ENCODE assay signal across 16 cellular contexts in genomic region chr3:7447197-7447769, GRCh38.
DNase-seq lines count a peak whose midpoint lies in the region; ATAC-seq and TF ChIP-seq lines count a peak whose summit lies in the region.
"Had no signal": no experiment of that assay in that cellular context is flagged by ENCODE, and none has a peak within 500 bp of the region (broad histone marks: within the 10 kb centered on the region; RNA-seq: fewer than 3 reads in every experiment).

No MANE protein-coding gene starts in this region.

- no peak overlapping the region for H3K4me3 Mint-ChIP-seq in activated T-helper 1 cell treated with anti-CD3 and anti-CD28 coated beads, Interleukin-12 subunit alpha, Interleukin-12 subunit beta, Interleukin-2, Interleukin-4 antibody, amounts not matched to agents 30 ng/mL and 10 ng/mL and 1 ng/mL, durations not matched to agents 14 hours and 24 hours and 36 hours
- H3K4me3 Mint-ChIP-seq: activated CD4-positive, alpha-beta memory T cell treated with anti-CD3 and anti-CD28 coated beads, Interleukin-2, amount 10 ng/mL, durations not matched to agents 7 days and 5 days had no signal

- H3K4me1 Mint-ChIP-seq in activated T-helper 1 cell treated with anti-CD3 and anti-CD28 coated beads, Interleukin-12 subunit alpha, Interleukin-12 subunit beta, Interleukin-2, Interleukin-4 antibody, amounts not matched to agents 30 ng/mL and 10 ng/mL and 1 ng/mL, durations not matched to agents 14 hours and 24 hours and 36 hours (ENCODE audit: low read depth): no peaks in the 10 kb centered on the region
- H3K4me1 Mint-ChIP-seq: activated CD4-positive, alpha-beta memory T cell treated with anti-CD3 and anti-CD28 coated beads, Interleukin-2, amount 10 ng/mL, durations not matched to agents 7 days and 5 days had no signal

- intact Hi-C loops in activated T-helper 1 cell treated with anti-CD3 and anti-CD28 coated beads, Interleukin-12 subunit alpha, Interleukin-12 subunit beta, Interleukin-2, Interleukin-4 antibody, amounts not matched to agents 30 ng/mL and 10 ng/mL and 1 ng/mL, durations not matched to agents 14 hours and 24 hours and 36 hours (cut with micrococcal nuclease): no loop called here

- no peaks in the 10 kb centered on the region for H3K36me3 Mint-ChIP-seq in activated T-helper 1 cell treated with anti-CD3 and anti-CD28 coated beads, Interleukin-12 subunit alpha, Interleukin-12 subunit beta, Interleukin-2, Interleukin-4 antibody, amounts not matched to agents 30 ng/mL and 10 ng/mL and 1 ng/mL, durations not matched to agents 14 hours and 24 hours and 36 hours (ENCODE audit: low read depth)

- H3K27me3 ChIP-seq in brain microvascular endothelial cell (replicated peaks): no peaks in the 10 kb centered on the region
- H3K27me3 ChIP-seq: dorsolateral prefrontal cortex, gastrocnemius medialis, left lung had no signal

- no peaks in the 10 kb centered on the region for H3K36me3 ChIP-seq in brain microvascular endothelial cell (replicated peaks)
- H3K36me3 ChIP-seq: gastrocnemius medialis, left lung had no signal

- TF ChIP-seq CTCF in brain microvascular endothelial cell (IDR thresholded peaks at IDR 0.05; ENCODE audit: low read depth, low read length, missing control alignments): no peak

- H3K27me3 Mint-ChIP-seq in activated T-helper 1 cell treated with anti-CD3 and anti-CD28 coated beads, Interleukin-12 subunit alpha, Interleukin-12 subunit beta, Interleukin-2, Interleukin-4 antibody, amounts not matched to agents 30 ng/mL and 10 ng/mL and 1 ng/mL, durations not matched to agents 14 hours and 24 hours and 36 hours (ENCODE audit: insufficient read depth): no peaks in the 10 kb centered on the region
- H3K27me3 Mint-ChIP-seq: activated CD4-positive, alpha-beta memory T cell treated with anti-CD3 and anti-CD28 coated beads, Interleukin-2, amount 10 ng/mL, durations not matched to agents 7 days and 5 days had no signal

- no peak overlapping the region for H3K27ac Mint-ChIP-seq in activated T-helper 1 cell treated with anti-CD3 and anti-CD28 coated beads, Interleukin-12 subunit alpha, Interleukin-12 subunit beta, Interleukin-2, Interleukin-4 antibody, amounts not matched to agents 30 ng/mL and 10 ng/mL and 1 ng/mL, durations not matched to agents 14 hours and 24 hours and 36 hours
- H3K27ac Mint-ChIP-seq: activated CD4-positive, alpha-beta memory T cell treated with anti-CD3 and anti-CD28 coated beads, Interleukin-2, amount 10 ng/mL, durations not matched to agents 7 days and 5 days had no signal

- in situ Hi-C loops in brain microvascular endothelial cell (cut with HindIII; ENCODE audit: low pct_ligation_motif_present, low sequenced_read_pairs): no loop called here

- peaks cover 4% of the 10 kb centered on the region for H3K9me3 Mint-ChIP-seq in activated T-helper 1 cell treated with anti-CD3 and anti-CD28 coated beads, Interleukin-12 subunit alpha, Interleukin-12 subunit beta, Interleukin-2, Interleukin-4 antibody, amounts not matched to agents 30 ng/mL and 10 ng/mL and 1 ng/mL, durations not matched to agents 14 hours and 24 hours and 36 hours

- H3K4me3 ChIP-seq in brain microvascular endothelial cell (ENCODE audit: low read depth, low read length): no peak overlapping the region
- H3K4me3 ChIP-seq: dorsolateral prefrontal cortex, gastrocnemius medialis, left lung had no signal

- DNase-seq in HK-2 (ENCODE audit: unreplicated experiment) (no peak), occipital lobe (lab: John Stamatoyannopoulos, UW) (no peak), brain microvascular endothelial cell (no peak)
- no peak for DNase-seq in activated T-helper 1 cell treated with anti-CD3 and anti-CD28 coated beads, Interleukin-12 subunit alpha, Interleukin-12 subunit beta, Interleukin-2, Interleukin-4 antibody, amounts not matched to agents 30 ng/mL and 10 ng/mL and 1 ng/mL, durations not matched to agents 14 hours and 24 hours and 36 hours (ENCODE audit: low spot score)
- DNase-seq: activated CD4-positive, alpha-beta memory T cell treated with anti-CD3 and anti-CD28 coated beads, Interleukin-2, amount 10 ng/mL, durations not matched to agents 7 days and 5 days; dorsolateral prefrontal cortex; gastrocnemius medialis; GF-D8; left lung; NCI-H1092; stimulated activated CD4-positive, alpha-beta T cell treated with anti-CD3 and anti-CD28 coated beads, Interleukin-2, amount 100 ng/mL, for 48 hours had no signal

- H3K27ac ChIP-seq in brain microvascular endothelial cell: no peak overlapping the region
- H3K27ac ChIP-seq: dorsolateral prefrontal cortex, gastrocnemius medialis, left lung had no signal

- ATAC-seq in GM18519 (IDR thresholded peaks at IDR 0.05; ENCODE audit: low FRiP score, unreplicated experiment): peak; percentile 100
- peak; percentile 100 for ATAC-seq in GM21367 (IDR thresholded peaks at IDR 0.05; ENCODE audit: unreplicated experiment)
- peak; percentile 91 for ATAC-seq in HG02973 (IDR thresholded peaks at IDR 0.05; ENCODE audit: unreplicated experiment)
- ATAC-seq in HG03575 (IDR thresholded peaks at IDR 0.05; ENCODE audit: extremely low read depth, insufficient number of reproducible peaks, low FRiP score, unreplicated experiment): peak; percentile 99
- ATAC-seq: gastrocnemius medialis, left lung, SK-N-SH treated with all-trans-retinoic acid at 6 μM for 48 hours had no signal
